Comparison of ENCODE assay signal across 19 cellular contexts in the genomic region with DNA sequence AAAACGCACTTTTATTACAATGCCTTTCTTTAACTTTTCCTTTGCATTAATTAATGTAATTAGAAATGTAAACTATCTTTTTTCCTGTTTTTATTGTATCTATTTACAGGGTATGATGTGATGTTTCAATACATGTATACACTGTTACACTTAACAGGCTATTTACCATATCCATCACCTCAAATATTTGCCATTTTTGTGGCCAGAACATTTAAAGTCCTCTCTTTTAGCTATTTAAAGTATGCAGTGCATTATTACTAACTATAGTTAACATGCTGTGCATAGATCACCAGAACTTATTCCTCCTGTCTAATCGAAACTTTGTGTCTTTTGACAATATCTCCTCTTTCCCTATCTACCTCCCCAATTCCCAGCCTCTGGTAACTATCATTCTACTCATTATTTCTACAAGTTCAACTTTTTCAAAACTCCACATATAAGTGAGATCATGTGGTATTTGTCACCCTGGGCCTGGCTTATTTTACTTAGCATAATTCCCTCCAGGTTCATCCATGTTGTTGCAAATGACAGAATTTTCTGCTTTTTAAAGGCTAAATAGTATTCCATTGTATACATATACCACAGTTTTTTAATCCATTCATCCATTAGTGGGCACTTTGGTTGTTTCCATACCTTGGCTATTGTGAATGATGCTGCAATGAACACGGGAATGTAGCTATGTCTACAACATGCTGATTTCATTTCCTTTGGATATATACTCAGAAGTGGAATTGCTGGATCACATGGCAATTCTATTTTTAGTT. TPM values are rescaled to one million over a fixed set of nuclear protein-coding genes. Genes with fewer than 3 reads are reported as not detected.
"Had no signal": no experiment of that assay in that cellular context is flagged by ENCODE, and none has a peak within 500 bp of the region (broad histone marks: within the 10 kb centered on the region; RNA-seq: fewer than 3 reads in every experiment).

No MANE protein-coding gene starts in this region.

- H2AFZ ChIP-seq: hepatocyte, parathyroid adenoma had no signal

- H3K79me2 ChIP-seq: hepatocyte, parathyroid adenoma had no signal

- H3K9ac ChIP-seq: parathyroid adenoma had no signal

- H3K4me3 ChIP-seq: cardiac muscle cell, coronary artery, hepatocyte, lower lobe of right lung, skin epidermis, stomach, tibial artery had no signal

- ATAC-seq: activated CD8-positive, alpha-beta memory T cell treated with anti-CD3 and anti-CD28 coated beads, Interleukin-2, amount 10 ng/mL, durations not matched to agents 7 days and 5 days; activated T-cell treated with anti-CD3 and anti-CD28 coated beads, Interleukin-2, amount 50 U/mL, for 4 hours; left cardiac atrium; lower lobe of right lung had no signal

- H3K27me3 ChIP-seq: hepatocyte, stomach, tibial artery had no signal

- H3K36me3 ChIP-seq: cardiac muscle cell, lower lobe of right lung, stomach, tibial artery had no signal

- H3K27ac ChIP-seq: cardiac muscle cell, epithelial cell of prostate, hepatocyte, lower lobe of right lung, parathyroid adenoma, stomach, tibial artery had no signal

- H3K9me3 ChIP-seq: lower lobe of right lung, stomach, tibial artery had no signal

- DNase-seq: activated CD4-positive, alpha-beta T cell treated with anti-CD3 and anti-CD28 coated beads, Interleukin-2, amount 50 U/mL, for 4 hours; activated CD4-positive, CD25-positive, alpha-beta regulatory T cell treated with anti-CD3 and anti-CD28 coated beads, Interleukin-2, amount 50 U/mL, for 72 hours; activated CD8-positive, alpha-beta memory T cell treated with anti-CD3 and anti-CD28 coated beads, Interleukin-2, amount 10 ng/mL, durations not matched to agents 7 days and 5 days; activated gamma-delta T cell; activated T-cell treated with anti-CD3 and anti-CD28 coated beads, Interleukin-2, amount 50 U/mL, for 4 hours; aorta; effector CD8-positive, alpha-beta T cell; left cardiac atrium; lower lobe of right lung; naive B cell; retina; stomach; tibial artery had no signal

- H3K4me2 ChIP-seq: hepatocyte had no signal

- H3K4me1 ChIP-seq: lower lobe of right lung, parathyroid adenoma had no signal

RNA-seq across cellular contexts. Expression of a gene that starts 32.8 kb away (rescaled TPM):
- total RNA-seq: activated CD8-positive, alpha-beta memory T cell treated with anti-CD3 and anti-CD28 coated beads, Interleukin-2, amount 10 ng/mL, durations not matched to agents 7 days and 5 days; activated T-cell treated with anti-CD3 and anti-CD28 coated beads, Interleukin-2, amount 50 U/mL, for 4 hours; aorta; cardiac muscle cell; hepatocyte; left cardiac atrium; lower lobe of right lung; stomach had no signal
- polyA plus RNA-seq: aorta, hepatocyte, stomach had no signal
